Comparison of ENCODE assay signal across 8 cellular contexts in genomic region chr22:21000987-21001600, GRCh38. TPM values are rescaled to one million over a fixed set of nuclear protein-coding genes. Genes with fewer than 3 reads are reported as not detected.
DNase-seq lines count a peak whose midpoint lies in the region; ATAC-seq, FAIRE-seq and TF ChIP-seq lines count a peak whose summit lies in the region.

No MANE protein-coding gene starts in this region.

- H3K36me3 ChIP-seq in HUES48 (ENCODE audit: control insufficient read depth, insufficient read depth, low read length) = peaks cover 18% of the 10 kb centered on the region
- no peaks in the 10 kb centered on the region for H3K36me3 ChIP-seq in mammary epithelial cell (ENCODE audit: insufficient read depth, low read length)
- peaks cover 34% of the 10 kb centered on the region for H3K36me3 ChIP-seq in mesodermal cell (ENCODE audit: control insufficient read depth, insufficient read depth, low read length)

- BruUV-seq in mammary epithelial cell (replicated peaks; lab: Mats Ljungman, UMichigan) = no TSS peak

- peak overlapping the region; percentile 96 for H3K4me3 ChIP-seq in HUES48 (ENCODE audit: low read depth, low read length)
- peak overlapping the region; percentile 54 to 95 (median 68) for H3K4me3 ChIP-seq in mammary epithelial cell (replicated peaks in 1 of 3; ENCODE audit: insufficient read depth in 1 of 3, low read depth in 2 of 3, low read length in 3 of 3)
- peak overlapping the region; percentile 97 for H3K4me3 ChIP-seq in mesodermal cell (ENCODE audit: extremely low read depth, insufficient read depth, low read length, poor library complexity, severe bottlenecking)

- dilution Hi-C loops in mammary epithelial cell (cut with HindIII; ENCODE audit: low sequenced_read_pairs) = no loop called here

- TF ChIP-seq CTCF in mammary epithelial cell (conservative IDR thresholded peaks at IDR 0.05 in 1 of 2, IDR thresholded peaks at IDR 0.05 in 1 of 2; ENCODE audit: extremely low read depth in 1 of 2, insufficient read depth in 1 of 2, low read depth in 1 of 2, low read length in 2 of 2) = no peak

- FAIRE-seq in GM12892 (lab: Jason Lieb, UNC) = peak; percentile 9

- CTCF ChIA-PET in mammary epithelial cell (lab: Charles Lee; ENCODE audit: low non-redundant PET) = interaction anchor here (0.5 to 0.6 kb wide), 2 partner anchors 115 to 208 kb away, joined by 5 read pairs; no protein-coding TSS in a partner anchor

- no peak for TF ChIP-seq POLR2A in GM12892 (IDR thresholded peaks at IDR 0.05; ENCODE audit: low read depth, low read length)

- H3K4me2 ChIP-seq in mammary epithelial cell (ENCODE audit: insufficient read depth, low read depth, low read length) = peak overlapping the region; percentile 96

- under 1% methylated on average over 24 of the region's 26 CpGs for WGBS in mammary epithelial cell (ENCODE audit: low coverage, missing lambda C conversion rate)
- 12 to 17% methylated on average over 20 to 26 of the region's 26 CpGs for WGBS in mesodermal cell (ENCODE audit: insufficient coverage in 2 of 2), 2 experiments

- peak overlapping the region; percentile 81 for H2AFZ ChIP-seq in mammary epithelial cell (ENCODE audit: low read depth, low read length)

- H3K27ac ChIP-seq in HUES48 (ENCODE audit: low read depth, low read length) (peak overlapping the region; percentile 94), mammary epithelial cell (ENCODE audit: insufficient read depth, low read depth, low read length) (peak overlapping the region; percentile 94), mesodermal cell (ENCODE audit: low read depth, low read length, severe bottlenecking) (peak overlapping the region; percentile 95)

- no peak for DNase-seq in GM12892 (ENCODE audit: insufficient read length)
- no peak for DNase-seq in mammary epithelial cell
- no peak for DNase-seq in left lobe of liver (ENCODE audit: low spot score)

- H3K9me3 ChIP-seq in HUES48 (ENCODE audit: control insufficient read depth, insufficient read depth, low read length) (no peaks in the 10 kb centered on the region), mammary epithelial cell (replicated peaks; ENCODE audit: insufficient read depth, low read length) (no peaks in the 10 kb centered on the region), mesodermal cell (ENCODE audit: control insufficient read depth, low read length) (no peaks in the 10 kb centered on the region)

- no peaks in the 10 kb centered on the region for H4K20me1 ChIP-seq in mammary epithelial cell (ENCODE audit: insufficient read depth, low read length)

- in situ Hi-C loops in mammary epithelial cell (cut with MboI; ENCODE audit: low sequenced_read_pairs in 2 of 2) = no loop called here

- H3K4me1 ChIP-seq in HUES48 (ENCODE audit: control insufficient read depth, insufficient read depth, low read length) (peaks cover 5% of the 10 kb centered on the region; the same call in 1 of the 2 replicates), mammary epithelial cell (ENCODE audit: insufficient read depth, low read length) (peaks cover 29% of the 10 kb centered on the region), mesodermal cell (ENCODE audit: control insufficient read depth, insufficient read depth, low read length, poor library complexity, severe bottlenecking) (peaks cover 13% of the 10 kb centered on the region)

- intact Hi-C loops in mammary epithelial cell (cut with micrococcal nuclease) = loop anchor here (5.0 kb wide), 1 partner anchor 46 kb away; the partner anchor contains the start of gene LRRC74B

- peak overlapping the region; percentile 77; the same call in 1 of the 2 replicates for H3K9ac ChIP-seq in HUES48 (ENCODE audit: low read depth, low read length)
- H3K9ac ChIP-seq in mammary epithelial cell (ENCODE audit: insufficient read depth, low read length) = peak overlapping the region; percentile 96

- ATAC-seq in GM19397 (IDR thresholded peaks at IDR 0.05; ENCODE audit: unreplicated experiment) (no peak), GM19455 (IDR thresholded peaks at IDR 0.05; ENCODE audit: unreplicated experiment) (no peak), HG03378 (IDR thresholded peaks at IDR 0.05; ENCODE audit: unreplicated experiment) (no peak), left lobe of liver (no peak)

- H3K27me3 ChIP-seq in HUES48 (ENCODE audit: control insufficient read depth, insufficient read depth, low read length) (no peaks in the 10 kb centered on the region), mammary epithelial cell (ENCODE audit: insufficient read depth, low read length) (no peaks in the 10 kb centered on the region)

- H3K79me2 ChIP-seq in mammary epithelial cell (ENCODE audit: insufficient read depth, low read length) = peaks cover 41% of the 10 kb centered on the region

RNA-seq across cellular contexts. Expression of gene THAP7, which starts 0.8 kb away (rescaled TPM):
- polyA plus RNA-seq in GM12892 (2012; ENCODE audit: missing spikeins) = 7.8 TPM
- total RNA-seq in mammary epithelial cell (10 to 100 TPM; 17.3 to 23.6 TPM), left lobe of liver (16.9 TPM)
- polyA plus RNA-seq in mammary epithelial cell = 23.4 TPM
- polyA minus RNA-seq in mammary epithelial cell = 10.7 TPM
- 15.6 TPM for polyA plus RNA-seq in mesodermal cell (2013, experiment 1 of 2)
- 12.6 TPM for polyA plus RNA-seq in mesodermal cell (2013, experiment 2 of 2)

RNA-seq across cellular contexts. Expression of gene P2RX6, which starts 13.9 kb away (rescaled TPM):
- 0.08 TPM for polyA plus RNA-seq in GM12892 (2012; ENCODE audit: missing spikeins)
- total RNA-seq in mammary epithelial cell (1 to 10 TPM; 2.9 to 4.3 TPM), left lobe of liver (0.28 TPM)
- 1.6 TPM for polyA plus RNA-seq in mammary epithelial cell
- not detected for polyA minus RNA-seq in mammary epithelial cell
- 2.5 TPM for polyA plus RNA-seq in mesodermal cell (2013, experiment 1 of 2)
- polyA plus RNA-seq in mesodermal cell (2013, experiment 2 of 2) = 2.1 TPM

RNA-seq across cellular contexts. Expression of gene LZTR1, which starts 19.0 kb away (rescaled TPM):
- polyA plus RNA-seq in GM12892 (2012; ENCODE audit: missing spikeins) = 24.9 TPM
- total RNA-seq in mammary epithelial cell (10 to 100 TPM; 52.8 to 59.4 TPM), left lobe of liver (36.7 TPM)
- polyA plus RNA-seq in mammary epithelial cell = 28.2 TPM
- 44.9 TPM for polyA minus RNA-seq in mammary epithelial cell
- 28.4 TPM for polyA plus RNA-seq in mesodermal cell (2013, experiment 1 of 2)
- polyA plus RNA-seq in mesodermal cell (2013, experiment 2 of 2) = 21.9 TPM

RNA-seq across cellular contexts. Expression of gene SLC7A4, which starts 31.3 kb away (rescaled TPM):
- polyA plus RNA-seq in GM12892 (2012; ENCODE audit: missing spikeins) = not detected
- total RNA-seq in mammary epithelial cell = 1 to 10 TPM in 1 of 2 donors, not detected in 1; 1.7 TPM
- polyA plus RNA-seq in mammary epithelial cell = 0.07 TPM
- polyA minus RNA-seq in mammary epithelial cell = not detected
- polyA plus RNA-seq in mesodermal cell (2013, experiment 1 of 2) = 0.85 TPM
- polyA plus RNA-seq in mesodermal cell (2013, experiment 2 of 2) = 1.6 TPM
- 0.23 TPM for total RNA-seq in left lobe of liver

RNA-seq across cellular contexts. Expression of gene AIFM3, which starts 34.0 kb away (rescaled TPM):
- not detected for polyA plus RNA-seq in GM12892 (2012; ENCODE audit: missing spikeins)
- 1 to 10 TPM in 1 of 2 donors, under 1 TPM in 1; 0.24 to 5.0 TPM for total RNA-seq in mammary epithelial cell
- 0.24 TPM for polyA plus RNA-seq in mammary epithelial cell
- polyA minus RNA-seq in mammary epithelial cell = not detected
- polyA plus RNA-seq in mesodermal cell (2013, experiment 1 of 2) = 0.59 TPM
- 1.1 TPM for polyA plus RNA-seq in mesodermal cell (2013, experiment 2 of 2)
- total RNA-seq in left lobe of liver = 1.3 TPM
